Comparison of ENCODE assay signal across 8 cellular contexts in the genomic region with DNA sequence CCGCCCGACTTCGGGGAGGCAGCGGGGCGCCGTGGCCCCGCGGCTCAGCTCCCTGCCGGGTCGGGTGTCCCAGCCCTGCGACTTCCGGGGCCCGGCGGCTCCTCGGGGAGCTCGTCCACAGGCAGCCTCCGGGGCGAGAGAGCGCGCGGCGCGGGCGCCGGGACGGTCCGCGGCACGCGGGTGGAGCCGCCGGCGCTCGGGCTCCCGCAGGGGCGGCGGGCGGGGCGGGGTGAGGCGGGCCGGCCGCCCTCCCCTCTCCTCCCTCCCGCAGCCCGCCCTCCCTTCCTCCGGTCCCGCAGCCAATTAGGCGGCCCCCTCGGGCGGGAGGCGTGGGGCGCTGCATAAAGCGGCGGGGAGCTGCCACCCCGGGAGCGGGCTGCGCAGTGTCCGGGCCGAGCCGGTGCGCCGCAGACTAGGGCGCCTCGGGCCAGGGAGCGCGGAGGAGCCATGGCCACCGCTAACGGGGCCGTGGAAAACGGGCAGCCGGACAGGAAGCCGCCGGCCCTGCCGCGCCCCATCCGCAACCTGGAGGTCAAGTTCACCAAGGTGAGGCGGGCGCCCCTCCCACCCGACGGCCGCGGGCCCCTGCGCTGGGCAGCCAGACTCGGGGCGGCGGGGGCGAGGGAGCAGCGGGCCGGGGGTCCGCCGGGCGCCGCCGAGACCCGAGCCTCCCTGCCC. TPM values are rescaled to one million over a fixed set of nuclear protein-coding genes. Genes with fewer than 3 reads are reported as not detected.
DNase-seq lines count a peak whose midpoint lies in the region; ATAC-seq, FAIRE-seq and TF ChIP-seq lines count a peak whose summit lies in the region.

A gene (plus strand): TSS at position 371 of the 678 bp plus-strand sequence. CDS start 77 bp downstream, at position 448.

- H3K23ac ChIP-seq in trophoblast cell (ENCODE audit: low read length): no peak within 1 kb of the TSS

- no peak within 1 kb of the TSS for H2BK120ac ChIP-seq in trophoblast cell (ENCODE audit: insufficient read depth, low read length, poor library complexity)

- DNase-seq in HFFc6 (no peak), frontal cortex (ENCODE audit: low spot score in 2 of 2) (peak; percentile 56 to 58), trophoblast cell (peak in 1 of 2 donors; percentile 16), middle frontal gyrus (ENCODE audit: extremely low spot score, low spot score) (no peak), GM19240 (ENCODE audit: insufficient read length, low spot score) (no peak)
- no peak for DNase-seq in activated CD4-positive, alpha-beta memory T cell treated with anti-CD3 and anti-CD28 coated beads, Interleukin-2, amount 10 ng/mL, durations not matched to agents 7 days and 5 days

- H3K14ac ChIP-seq in trophoblast cell (ENCODE audit: low read length): no peak within 1 kb of the TSS

- peaks cover 37% of the 10 kb centered on the region for H3K27me3 ChIP-seq in trophoblast cell (ENCODE audit: insufficient read depth, low read length)

- H3K9me3 Mint-ChIP-seq in HFFc6: no peaks in the 10 kb centered on the region
- no peaks in the 10 kb centered on the region for H3K9me3 Mint-ChIP-seq in activated CD4-positive, alpha-beta memory T cell treated with anti-CD3 and anti-CD28 coated beads, Interleukin-2, amount 10 ng/mL, durations not matched to agents 7 days and 5 days

- H2AFZ ChIP-seq in trophoblast cell (ENCODE audit: insufficient read depth, low read length, poor library complexity): peak within 1 kb of the TSS; percentile 51

- H4K91ac ChIP-seq in trophoblast cell (ENCODE audit: low read depth, low read length): no peak within 1 kb of the TSS

- peaks cover 19% of the 10 kb centered on the region for H3K27me3 Mint-ChIP-seq in HFFc6 (ENCODE audit: insufficient read depth)
- peaks cover 80% of the 10 kb centered on the region for H3K27me3 Mint-ChIP-seq in activated CD4-positive, alpha-beta memory T cell treated with anti-CD3 and anti-CD28 coated beads, Interleukin-2, amount 10 ng/mL, durations not matched to agents 7 days and 5 days

- no peaks in the 10 kb centered on the region for H3K79me1 ChIP-seq in trophoblast cell (ENCODE audit: low read length)

- no peak within 1 kb of the TSS for H3K27ac ChIP-seq in trophoblast cell (ENCODE audit: low read depth, low read length)

- no peak within 1 kb of the TSS for H2AK5ac ChIP-seq in trophoblast cell (ENCODE audit: low read length)

- H3K9me3 ChIP-seq in ES-I3 (ENCODE audit: control insufficient read depth, insufficient read depth, low read length) (no peaks in the 10 kb centered on the region), trophoblast cell (ENCODE audit: insufficient read depth, low read depth, low read length) (peaks cover 2% of the 10 kb centered on the region)

- no peaks in the 10 kb centered on the region for H3K36me3 ChIP-seq in ES-I3 (ENCODE audit: insufficient read depth, low read length)
- no peaks in the 10 kb centered on the region for H3K36me3 ChIP-seq in trophoblast cell (ENCODE audit: control insufficient read depth in 1 of 2, insufficient read depth in 2 of 2, low read length in 2 of 2)

- no peak within 1 kb of the TSS for H4K12ac ChIP-seq in trophoblast cell (ENCODE audit: low read depth, low read length)

- H3K4ac ChIP-seq in trophoblast cell (ENCODE audit: low read depth, low read length): no peak within 1 kb of the TSS

- H3K4me2 ChIP-seq in trophoblast cell (ENCODE audit: low read length): peak within 1 kb of the TSS; percentile 83

- H2BK12ac ChIP-seq in trophoblast cell (ENCODE audit: low read length): no peak within 1 kb of the TSS

- H3K18ac ChIP-seq in trophoblast cell (ENCODE audit: low read length): no peak within 1 kb of the TSS

- POLR2A ChIA-PET in activated CD4-positive, alpha-beta memory T cell treated with anti-CD3 and anti-CD28 coated beads, Interleukin-2, amount 10 ng/mL, durations not matched to agents 7 days and 5 days (lab: Charles Lee): no interaction called here

- FAIRE-seq in frontal cortex (lab: Jason Lieb, UNC): no peak

- no peak within 1 kb of the TSS for H4K8ac ChIP-seq in trophoblast cell (ENCODE audit: low read depth, low read length)

- H3K9ac ChIP-seq in ES-I3 (ENCODE audit: low read depth, low read length) (peak within 1 kb of the TSS; percentile 78), trophoblast cell (ENCODE audit: low read length) (no peak within 1 kb of the TSS)

- H3K4me3 ChIP-seq in trophoblast cell (ENCODE audit: low read depth, low read length): peak within 1 kb of the TSS; percentile 69

- ATAC-seq in activated CD4-positive, CD25-positive, alpha-beta regulatory T cell treated with anti-CD3 and anti-CD28 coated beads, Interleukin-2, amount 50 U/mL, for 24 hours: no peak

- H3K4me1 Mint-ChIP-seq in HFFc6 (ENCODE audit: low read depth): no peaks in the 10 kb centered on the region
- H3K4me1 Mint-ChIP-seq in activated CD4-positive, alpha-beta memory T cell treated with anti-CD3 and anti-CD28 coated beads, Interleukin-2, amount 10 ng/mL, durations not matched to agents 7 days and 5 days: peaks cover 9% of the 10 kb centered on the region

- H3K27ac Mint-ChIP-seq in HFFc6: no peak within 1 kb of the TSS
- H3K27ac Mint-ChIP-seq in activated CD4-positive, alpha-beta memory T cell treated with anti-CD3 and anti-CD28 coated beads, Interleukin-2, amount 10 ng/mL, durations not matched to agents 7 days and 5 days: no peak within 1 kb of the TSS

- peak within 1 kb of the TSS; percentile 74 for H3K4me3 Mint-ChIP-seq in HFFc6
- H3K4me3 Mint-ChIP-seq in activated CD4-positive, alpha-beta memory T cell treated with anti-CD3 and anti-CD28 coated beads, Interleukin-2, amount 10 ng/mL, durations not matched to agents 7 days and 5 days: peak within 1 kb of the TSS; percentile 46

- H3K4me1 ChIP-seq in ES-I3 (ENCODE audit: insufficient read depth, low read length) (peaks cover 3% of the 10 kb centered on the region; the same call in 1 of the 2 replicates), trophoblast cell (ENCODE audit: control insufficient read depth in 1 of 2, insufficient read depth in 2 of 2, low read length in 2 of 2) (peaks cover 0 to 9% of the 10 kb centered on the region in 2 experiments)

- H2BK5ac ChIP-seq in trophoblast cell (ENCODE audit: low read depth, low read length, poor library complexity): no peak within 1 kb of the TSS

- CTCF ChIA-PET in activated CD4-positive, alpha-beta memory T cell treated with anti-CD3 and anti-CD28 coated beads, Interleukin-2, amount 10 ng/mL, durations not matched to agents 7 days and 5 days (lab: Charles Lee): interaction anchor here (0.6 kb wide), 1 partner anchor 960 kb away, joined by 3 read pairs; no protein-coding TSS in a partner anchor

- H3K36me3 Mint-ChIP-seq in HFFc6 (ENCODE audit: low read depth): no peaks in the 10 kb centered on the region
- H3K36me3 Mint-ChIP-seq in activated CD4-positive, alpha-beta memory T cell treated with anti-CD3 and anti-CD28 coated beads, Interleukin-2, amount 10 ng/mL, durations not matched to agents 7 days and 5 days (ENCODE audit: low read depth): no peaks in the 10 kb centered on the region

- TF ChIP-seq CTCF in HFFc6 (IDR thresholded peaks at IDR 0.05): no peak

- no peaks in the 10 kb centered on the region for H3K79me2 ChIP-seq in trophoblast cell (ENCODE audit: control insufficient read depth, insufficient read depth, low read length, poor library complexity)

- WGBS in trophoblast cell (ENCODE audit: extremely low coverage, insufficient coverage, insufficient read length): no CpG with 5 or more reads among the region's 94 CpGs

RNA-seq across cellular contexts. Expression of the gene that starts here (rescaled TPM):
- 1 to 10 TPM in 5 of 6 experiments, under 1 TPM in 1; 1.00 to 2.5 (median 1.9) TPM for total RNA-seq in HFFc6 (2021; fragmentation: NEBNext Ultra II Directional; extraction: Animal tissue kit (Norgen Biotek cat#: 25700))
- total RNA-seq in activated CD4-positive, alpha-beta memory T cell treated with anti-CD3 and anti-CD28 coated beads, Interleukin-2, amount 10 ng/mL, durations not matched to agents 7 days and 5 days: not detected
- 3.3 TPM for total RNA-seq in frontal cortex
- polyA plus RNA-seq in trophoblast cell (2013): 1.6 and 2.0 TPM in 2 replicates

Comparison
In these comparisons a context has a peak if more than half of its experiments do, and no peak if none do; other contexts are left out.
1. DNase-seq: peak in frontal cortex (2 of 2); none in HFFc6 (single experiment), activated CD4-positive, alpha-beta memory T cell treated with anti-CD3 and anti-CD28 coated beads, Interleukin-2, amount 10 ng/mL, durations not matched to agents 7 days and 5 days (single experiment), middle frontal gyrus (single experiment) and GM19240 (single experiment).